Comparison of ENCODE assay signal across 23 cellular contexts in genomic region chr11:102685311-102685710, GRCh38. TPM values are rescaled to one million over a fixed set of nuclear protein-coding genes. Genes with fewer than 3 reads are reported as not detected.
"Had no signal": no experiment of that assay in that cellular context is flagged by ENCODE, and none has a peak within 500 bp of the region (broad histone marks: within the 10 kb centered on the region; RNA-seq: fewer than 3 reads in every experiment).

No MANE protein-coding gene starts in this region.

- H3K27me3 ChIP-seq: brain microvascular endothelial cell, neural progenitor cell, tibial artery had no signal

- DNase-seq: activated B cell treated with CpG ODN at 0.5 μM for 24 hours; activated CD4-positive, alpha-beta T cell treated with anti-CD3 and anti-CD28 coated beads for 48 hours; activated CD8-positive, alpha-beta memory T cell treated with anti-CD3 and anti-CD28 coated beads, Interleukin-2, amount 50 U/mL, for 4 hours; activated CD8-positive, alpha-beta T cell treated with anti-CD3 and anti-CD28 coated beads for 36 hours; activated effector memory CD4-positive, alpha-beta T cell treated with anti-CD3 and anti-CD28 coated beads, Interleukin-2, amount 50 U/mL, for 16 hours; activated T-cell treated with anti-CD3 and anti-CD28 coated beads, Interleukin-2, amount 50 U/mL, for 48 hours; amygdala; brain microvascular endothelial cell; cerebellar nuclear complex; effector memory CD8-positive, alpha-beta T cell; erythroblast; foreskin fibroblast; head of caudate nucleus; left cardiac atrium; lower lobe of right lung; midbrain; naive B cell; T-helper 2 cell; tibial artery had no signal

- H3K4me1 ChIP-seq: lower lobe of right lung, neural progenitor cell, parathyroid adenoma, tibial artery had no signal

- H3K9me3 ChIP-seq: lower lobe of right lung, tibial artery had no signal

- H3K4me3 ChIP-seq: lower lobe of right lung, neural progenitor cell, tibial artery had no signal

- H3K27ac ChIP-seq: brain microvascular endothelial cell, lower lobe of right lung, neural progenitor cell, parathyroid adenoma, tibial artery had no signal

- H3K36me3 ChIP-seq: brain microvascular endothelial cell, lower lobe of right lung, neural progenitor cell, tibial artery had no signal

- ATAC-seq: activated CD8-positive, alpha-beta T cell treated with anti-CD3 and anti-CD28 coated beads for 36 hours; effector memory CD8-positive, alpha-beta T cell; left cardiac atrium; stimulated activated memory B cell treated with anti-CD40 and anti-IgM and Interleukin-4, amounts not matched to agents 10 μg/mL and 1 μg/mL and 100 μg/mL, for 72 hours had no signal

RNA-seq across cellular contexts. Expression of gene MMP27, which starts 20.3 kb away (rescaled TPM):
- total RNA-seq: activated B cell treated with CpG ODN at 0.5 μM for 24 hours; activated CD8-positive, alpha-beta T cell treated with anti-CD3 and anti-CD28 coated beads for 36 hours; left cardiac atrium; lower lobe of right lung; renal cortical epithelial cell had no signal

RNA-seq across cellular contexts. Expression of gene MMP8, which starts 39.4 kb away (rescaled TPM):
- total RNA-seq: activated B cell treated with CpG ODN at 0.5 μM for 24 hours; activated CD8-positive, alpha-beta T cell treated with anti-CD3 and anti-CD28 coated beads for 36 hours; renal cortical epithelial cell had no signal
